Comparison of ENCODE assay signal across 9 cellular contexts in the genomic region with DNA sequence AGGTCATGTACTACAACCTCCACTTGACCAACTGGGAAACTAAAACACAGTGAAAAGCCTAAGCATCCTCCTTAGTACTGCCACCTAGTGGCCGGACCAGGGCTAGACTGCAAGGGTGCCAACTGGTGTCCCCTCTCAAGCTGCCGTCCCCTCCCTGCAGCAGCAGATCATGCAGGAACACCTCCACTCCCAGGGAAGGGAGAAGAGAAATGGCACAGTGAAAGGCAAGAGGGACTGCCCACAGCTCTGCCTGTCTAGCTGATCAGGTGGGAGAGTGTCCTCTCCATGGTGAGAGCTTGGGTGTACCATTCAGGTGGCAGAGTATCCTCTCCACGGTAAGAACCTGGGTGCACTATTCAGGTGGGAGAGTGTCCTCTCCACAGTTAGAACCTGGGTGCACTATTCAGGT.
DNase-seq lines count a peak whose midpoint lies in the region; ATAC-seq and TF ChIP-seq lines count a peak whose summit lies in the region.
"Had no signal": no experiment of that assay in that cellular context is flagged by ENCODE, and none has a peak within 500 bp of the region (broad histone marks: within the 10 kb centered on the region; RNA-seq: fewer than 3 reads in every experiment).

No MANE protein-coding gene starts in this region.

- H3K4me1 Mint-ChIP-seq in CD8-positive, alpha-beta memory T cell = peaks cover 89 to 95% (median 91%) of the 10 kb centered on the region in 3 donors
- peaks cover 85 to 91% of the 10 kb centered on the region in 2 donors for H3K4me1 Mint-ChIP-seq in natural killer cell

- intact Hi-C loops in natural killer cell (cut with micrococcal nuclease) = no loop called here

- H3K9me3 ChIP-seq in CD8-positive, alpha-beta memory T cell (ENCODE audit: low read length) = no peaks in the 10 kb centered on the region

- H3K36me3 ChIP-seq in CD8-positive, alpha-beta memory T cell (ENCODE audit: insufficient read depth, low read length) = peaks cover 4% of the 10 kb centered on the region

- ATAC-seq in GM19463 (IDR thresholded peaks at IDR 0.05; ENCODE audit: unreplicated experiment) = peak; percentile 70
- peak; percentile 87 to 96 (median 93) for ATAC-seq in natural killer cell
- peak; percentile 53 for ATAC-seq in stimulated activated naive CD8-positive, alpha-beta T cell treated with anti-CD3 and anti-CD28 coated beads, Interleukin-15, Interleukin-2, amounts not matched to agents 100 U/mL and 50 U/mL, for 24 hours
- no peak for ATAC-seq in GM21619 (IDR thresholded peaks at IDR 0.05; ENCODE audit: unreplicated experiment)

- H3K4me1 ChIP-seq in CD8-positive, alpha-beta memory T cell (ENCODE audit: insufficient read depth, low read length) = peaks cover 75% of the 10 kb centered on the region

- CTCF ChIA-PET in CD8-positive, alpha-beta memory T cell (lab: Charles Lee) = interaction anchor here (0.5 to 4.0 kb wide), 37 partner anchors 8 to 262 kb away, joined by 3 to 59 read pairs (median 6); partner anchors contain the start of genes AAK1, ANXA4 and NFU1

- H3K4me3 Mint-ChIP-seq in CD8-positive, alpha-beta memory T cell = peak overlapping the region in 6 of 7 donors; percentile 41 to 62 (median 56)
- peak overlapping the region; percentile 19 for H3K4me3 Mint-ChIP-seq in natural killer cell

- POLR2A ChIA-PET in CD8-positive, alpha-beta memory T cell (lab: Charles Lee) = no interaction called here

- H3K27ac ChIP-seq in CD8-positive, alpha-beta memory T cell (ENCODE audit: low read depth, low read length) = no peak overlapping the region
- H3K27ac ChIP-seq: SK-N-MC had no signal

- no peaks in the 10 kb centered on the region for H3K9me3 Mint-ChIP-seq in CD8-positive, alpha-beta memory T cell
- H3K9me3 Mint-ChIP-seq in natural killer cell = no peaks in the 10 kb centered on the region

- no peaks in the 10 kb centered on the region for H3K27me3 Mint-ChIP-seq in CD8-positive, alpha-beta memory T cell
- no peaks in the 10 kb centered on the region for H3K27me3 Mint-ChIP-seq in natural killer cell (ENCODE audit: low read depth in 2 of 2)

- TF ChIP-seq CTCF in natural killer cell (IDR thresholded peaks at IDR 0.05) = peak; percentile 82

- H3K4me3 ChIP-seq in CD8-positive, alpha-beta memory T cell (ENCODE audit: low read length) = no peak overlapping the region
- H3K4me3 ChIP-seq: SK-N-MC had no signal

- peaks cover 0 to 16% (median 2%) of the 10 kb centered on the region in 3 donors for H3K36me3 Mint-ChIP-seq in CD8-positive, alpha-beta memory T cell
- no peaks in the 10 kb centered on the region for H3K36me3 Mint-ChIP-seq in natural killer cell

- no peaks in the 10 kb centered on the region for H3K27me3 ChIP-seq in CD8-positive, alpha-beta memory T cell (ENCODE audit: insufficient read depth, low read length, poor library complexity, severe bottlenecking)

- peak; percentile 43 to 73 (median 58) for DNase-seq in CD8-positive, alpha-beta memory T cell
- peak; percentile 38 for DNase-seq in NCI-H146 treated with DMSO at 0.1 percent for 48 hours (lab: John Stamatoyannopoulos, UW; ENCODE audit: unreplicated experiment)
- peak; percentile 49 to 57 for DNase-seq in activated CD4-positive, alpha-beta T cell treated with anti-CD3 and anti-CD28 coated beads, Interleukin-2, amount 50 U/mL, for 24 hours (ENCODE audit: low read depth in 1 of 2, low spot score in 1 of 2)
- DNase-seq in effector CD8-positive, alpha-beta T cell (lab: John Stamatoyannopoulos, UW) = peak; percentile 54
- DNase-seq in natural killer cell = peak; percentile 63
- DNase-seq in stimulated activated naive CD8-positive, alpha-beta T cell treated with anti-CD3 and anti-CD28 coated beads, Interleukin-15, Interleukin-2, amounts not matched to agents 100 U/mL and 50 U/mL, for 24 hours = peak; percentile 83

- H3K27ac Mint-ChIP-seq in CD8-positive, alpha-beta memory T cell = peak overlapping the region; percentile 74 to 95 (median 88)
- peak overlapping the region; percentile 57 to 59 for H3K27ac Mint-ChIP-seq in natural killer cell
